ENCODE assay signal across 1 cellular context in genomic region chr2:119317556-119317955, GRCh38.
TF ChIP-seq lines count a peak whose summit lies in the region.

No MANE protein-coding gene starts in this region.

TF ChIP-seq in HepG2, 621 proteins besides CTCF, POLR2A, EP300 and RAD21 (continued from another document):
- TF ChIP-seq AHDC1 (CRISPR knock-in tag; IDR thresholded peaks at IDR 0.05; ENCODE audit: borderline replicate concordance) (no peak), MAFK (conservative IDR thresholded peaks at IDR 0.05 in 1 of 2, IDR thresholded peaks at IDR 0.05 in 1 of 2; ENCODE audit: low read length in 2 of 2) (peak; percentile 100), DMTF1 (CRISPR knock-in tag; IDR thresholded peaks at IDR 0.05) (no peak), SMYD3 (CRISPR knock-in tag; IDR thresholded peaks at IDR 0.05) (no peak), KDM5B (CRISPR knock-in tag; IDR thresholded peaks at IDR 0.05; ENCODE audit: borderline replicate concordance) (no peak), ZNF136 (CRISPR knock-in tag; IDR thresholded peaks at IDR 0.05; ENCODE audit: low read depth) (no peak), ZNF776 (CRISPR knock-in tag; IDR thresholded peaks at IDR 0.05) (no peak), KDM1A (CRISPR knock-in tag; IDR thresholded peaks at IDR 0.05) (no peak), MAFF (IDR thresholded peaks at IDR 0.05; ENCODE audit: low read depth, low read length) (peak; percentile 100), ZNF563 (CRISPR knock-in tag; IDR thresholded peaks at IDR 0.05) (no peak)
TF ChIP-seq in HepG2: peak in this region for 2.
